Comparison of ENCODE assay signal across 11 cellular contexts in genomic region chr4:67684839-67685531, GRCh38. TPM values are rescaled to one million over a fixed set of nuclear protein-coding genes. Genes with fewer than 3 reads are reported as not detected.
DNase-seq lines count a peak whose midpoint lies in the region; ATAC-seq and TF ChIP-seq lines count a peak whose summit lies in the region.
"Had no signal": no experiment of that assay in that cellular context is flagged by ENCODE, and none has a peak within 500 bp of the region (broad histone marks: within the 10 kb centered on the region; RNA-seq: fewer than 3 reads in every experiment).

No MANE protein-coding gene starts in this region.

- H3K27me3 Mint-ChIP-seq in activated CD8-positive, alpha-beta memory T cell treated with anti-CD3 and anti-CD28 coated beads, Interleukin-2, amount 10 ng/mL, durations not matched to agents 7 days and 5 days: no peaks in the 10 kb centered on the region
- H3K27me3 Mint-ChIP-seq in activated naive CD8-positive, alpha-beta T cell treated with anti-CD3 and anti-CD28 coated beads, Interleukin-2, amount 50 U/mL, for 24 hours: no peaks in the 10 kb centered on the region
- H3K27me3 Mint-ChIP-seq: dendritic cell treated with granulocyte-macrophage colony-stimulating factor and Interleukin-4, amounts not matched to agents 40 ng/mL and 50 ng/mL, for 4 days had no signal

- ATAC-seq in activated CD8-positive, alpha-beta memory T cell treated with anti-CD3 and anti-CD28 coated beads, Interleukin-2, amount 10 ng/mL, durations not matched to agents 7 days and 5 days: peak; percentile 75
- peak; percentile 73 for ATAC-seq in HG03095 (IDR thresholded peaks at IDR 0.05; ENCODE audit: unreplicated experiment)
- peak; percentile 85 for ATAC-seq in activated naive CD8-positive, alpha-beta T cell treated with anti-CD3 and anti-CD28 coated beads, Interleukin-2, amount 50 U/mL, for 24 hours

- H3K4me2 ChIP-seq in osteoblast (ENCODE audit: insufficient read depth, low read length): no peak overlapping the region
- H3K4me2 ChIP-seq: hepatocyte had no signal

- CTCF ChIA-PET in activated CD8-positive, alpha-beta memory T cell treated with anti-CD3 and anti-CD28 coated beads, Interleukin-2, amount 10 ng/mL, durations not matched to agents 7 days and 5 days (lab: Charles Lee): no interaction called here

- no peak overlapping the region for H3K4me3 Mint-ChIP-seq in activated CD8-positive, alpha-beta memory T cell treated with anti-CD3 and anti-CD28 coated beads, Interleukin-2, amount 10 ng/mL, durations not matched to agents 7 days and 5 days
- no peak overlapping the region for H3K4me3 Mint-ChIP-seq in activated naive CD8-positive, alpha-beta T cell treated with anti-CD3 and anti-CD28 coated beads, Interleukin-2, amount 50 U/mL, for 24 hours
- H3K4me3 Mint-ChIP-seq: dendritic cell treated with granulocyte-macrophage colony-stimulating factor and Interleukin-4, amounts not matched to agents 40 ng/mL and 50 ng/mL, for 4 days had no signal

- H3K4me1 Mint-ChIP-seq in activated CD8-positive, alpha-beta memory T cell treated with anti-CD3 and anti-CD28 coated beads, Interleukin-2, amount 10 ng/mL, durations not matched to agents 7 days and 5 days: peaks cover 35% of the 10 kb centered on the region
- peaks cover 29% of the 10 kb centered on the region for H3K4me1 Mint-ChIP-seq in activated naive CD8-positive, alpha-beta T cell treated with anti-CD3 and anti-CD28 coated beads, Interleukin-2, amount 50 U/mL, for 24 hours

- no peak overlapping the region for H2AFZ ChIP-seq in osteoblast (ENCODE audit: low read length)
- H2AFZ ChIP-seq: hepatocyte had no signal

- TF ChIP-seq CTCF in osteoblast (IDR thresholded peaks at IDR 0.05; ENCODE audit: extremely low read depth, low read depth, low read length): no peak

- no peaks in the 10 kb centered on the region for H3K9me3 ChIP-seq in osteoblast (ENCODE audit: low read depth, low read length)

- H3K4me1 ChIP-seq in osteoblast (ENCODE audit: insufficient read depth, low read length): peaks cover 18% of the 10 kb centered on the region

- no peaks in the 10 kb centered on the region for H4K20me1 ChIP-seq in osteoblast (ENCODE audit: insufficient read depth, low read length)

- H3K4me3 ChIP-seq in osteoblast (ENCODE audit: insufficient read depth, low read length): no peak overlapping the region
- H3K4me3 ChIP-seq: hepatocyte had no signal

- H3K36me3 ChIP-seq in osteoblast (ENCODE audit: insufficient read depth, low read length): peaks cover 7% of the 10 kb centered on the region

- H3K79me2 ChIP-seq in osteoblast (ENCODE audit: insufficient read depth, low read length): peaks cover 37% of the 10 kb centered on the region

- no peak overlapping the region for H3K27ac ChIP-seq in osteoblast (ENCODE audit: low read depth, low read length)
- H3K27ac ChIP-seq: hepatocyte had no signal

- H3K9me3 Mint-ChIP-seq in activated CD8-positive, alpha-beta memory T cell treated with anti-CD3 and anti-CD28 coated beads, Interleukin-2, amount 10 ng/mL, durations not matched to agents 7 days and 5 days (ENCODE audit: low read depth): no peaks in the 10 kb centered on the region
- H3K9me3 Mint-ChIP-seq in activated naive CD8-positive, alpha-beta T cell treated with anti-CD3 and anti-CD28 coated beads, Interleukin-2, amount 50 U/mL, for 24 hours: no peaks in the 10 kb centered on the region
- H3K9me3 Mint-ChIP-seq: dendritic cell treated with granulocyte-macrophage colony-stimulating factor and Interleukin-4, amounts not matched to agents 40 ng/mL and 50 ng/mL, for 4 days had no signal

- no peaks in the 10 kb centered on the region for H3K27me3 ChIP-seq in osteoblast (ENCODE audit: insufficient read depth, low read length)
- H3K27me3 ChIP-seq: hepatocyte had no signal

- H3K27ac Mint-ChIP-seq in activated CD8-positive, alpha-beta memory T cell treated with anti-CD3 and anti-CD28 coated beads, Interleukin-2, amount 10 ng/mL, durations not matched to agents 7 days and 5 days: peak overlapping the region; percentile 75
- peak overlapping the region; percentile 37 for H3K27ac Mint-ChIP-seq in activated naive CD8-positive, alpha-beta T cell treated with anti-CD3 and anti-CD28 coated beads, Interleukin-2, amount 50 U/mL, for 24 hours
- H3K27ac Mint-ChIP-seq: dendritic cell treated with granulocyte-macrophage colony-stimulating factor and Interleukin-4, amounts not matched to agents 40 ng/mL and 50 ng/mL, for 4 days had no signal

- no peak for DNase-seq in activated CD8-positive, alpha-beta memory T cell treated with anti-CD3 and anti-CD28 coated beads, Interleukin-2, amount 10 ng/mL, durations not matched to agents 7 days and 5 days
- no peak for DNase-seq in activated CD8-positive, alpha-beta memory T cell treated with anti-CD3 and anti-CD28 coated beads, Interleukin-2, amount 50 U/mL, for 4 hours
- DNase-seq in activated naive CD8-positive, alpha-beta T cell treated with anti-CD3 and anti-CD28 coated beads, Interleukin-2, amount 50 U/mL, for 24 hours: no peak
- DNase-seq in osteoblast (ENCODE audit: insufficient read length, low spot score, missing footprints): peak; percentile 50
- no peak for DNase-seq in NCI-H1092 treated with DMSO at 0.1 percent for 48 hours (lab: John Stamatoyannopoulos, UW)
- DNase-seq in DMS153 (lab: John Stamatoyannopoulos, UW): no peak
- DNase-seq in NCI-H2227 treated with DMSO at 0.1 percent for 48 hours (lab: John Stamatoyannopoulos, UW): no peak
- DNase-seq: MM.1S had no signal

- peaks cover 45% of the 10 kb centered on the region for H3K36me3 Mint-ChIP-seq in activated CD8-positive, alpha-beta memory T cell treated with anti-CD3 and anti-CD28 coated beads, Interleukin-2, amount 10 ng/mL, durations not matched to agents 7 days and 5 days
- H3K36me3 Mint-ChIP-seq in activated naive CD8-positive, alpha-beta T cell treated with anti-CD3 and anti-CD28 coated beads, Interleukin-2, amount 50 U/mL, for 24 hours (ENCODE audit: low read depth): peaks cover 31% of the 10 kb centered on the region

RNA-seq across cellular contexts. Expression of gene UBA6, which starts 16.0 kb away (rescaled TPM):
- 10 to 100 TPM; 88.2 to 91.2 TPM for total RNA-seq in activated CD8-positive, alpha-beta memory T cell treated with anti-CD3 and anti-CD28 coated beads, Interleukin-2, amount 10 ng/mL, durations not matched to agents 7 days and 5 days
- 60.7 and 60.8 TPM in 2 replicates for total RNA-seq in osteoblast
